8 cellular contexts compared by ENCODE assay signal in genomic region chr11:128691802-128692749, GRCh38. TPM values are rescaled to one million over a fixed set of nuclear protein-coding genes. Genes with fewer than 3 reads are reported as not detected.
DNase-seq lines count a peak whose midpoint lies in the region; ATAC-seq lines count a peak whose summit lies in the region.

No MANE protein-coding gene starts in this region.

- H3K36me3 ChIP-seq in iPS-20b (ENCODE audit: insufficient read depth, low read depth, low read length) = no peaks in the 10 kb centered on the region
- H3K36me3 ChIP-seq in stomach smooth muscle (ENCODE audit: control insufficient read depth in 2 of 2, insufficient read depth in 2 of 2, low read length in 2 of 2) = no peaks in the 10 kb centered on the region

- H3K4me3 ChIP-seq in iPS-20b (ENCODE audit: low read length) (peak overlapping the region; percentile 63), stomach smooth muscle (ENCODE audit: low read length in 2 of 2) (peak overlapping the region; percentile 53 to 74)

- H3K4me1 ChIP-seq in iPS-20b (ENCODE audit: insufficient read depth, low read length) = peaks cover 13% of the 10 kb centered on the region; the same call in 1 of the 2 replicates
- peaks cover 34% of the 10 kb centered on the region for H3K4me1 ChIP-seq in stomach smooth muscle (ENCODE audit: control insufficient read depth, insufficient read depth, low read length)

- peaks cover 33% of the 10 kb centered on the region for H3K4me1 Mint-ChIP-seq in T-helper 2 cell treated with Interferon-gamma antibody and Interleukin-4, amounts not matched to agents 5 μg/mL and 100 μg/mL, for 36 hours (ENCODE audit: low read depth)
- peaks cover 43% of the 10 kb centered on the region for H3K4me1 Mint-ChIP-seq in activated T-helper 2 cell treated with anti-CD3 and anti-CD28 coated beads, Interferon-gamma antibody, Interleukin-2, Interleukin-4, amounts not matched to agents 10 μg/mL and 5 μg/mL and 100 μg/mL, durations not matched to agents 14 hours and 24 hours and 36 hours (ENCODE audit: low read depth)

- H3K27me3 Mint-ChIP-seq in T-helper 2 cell treated with Interferon-gamma antibody and Interleukin-4, amounts not matched to agents 5 μg/mL and 100 μg/mL, for 36 hours (ENCODE audit: low read depth) = peaks cover 50% of the 10 kb centered on the region
- peaks cover 40% of the 10 kb centered on the region for H3K27me3 Mint-ChIP-seq in activated T-helper 2 cell treated with anti-CD3 and anti-CD28 coated beads, Interferon-gamma antibody, Interleukin-2, Interleukin-4, amounts not matched to agents 10 μg/mL and 5 μg/mL and 100 μg/mL, durations not matched to agents 14 hours and 24 hours and 36 hours (ENCODE audit: low read depth)

- H3K9me3 Mint-ChIP-seq in T-helper 2 cell treated with Interferon-gamma antibody and Interleukin-4, amounts not matched to agents 5 μg/mL and 100 μg/mL, for 36 hours = no peaks in the 10 kb centered on the region
- H3K9me3 Mint-ChIP-seq in activated T-helper 2 cell treated with anti-CD3 and anti-CD28 coated beads, Interferon-gamma antibody, Interleukin-2, Interleukin-4, amounts not matched to agents 10 μg/mL and 5 μg/mL and 100 μg/mL, durations not matched to agents 14 hours and 24 hours and 36 hours = no peaks in the 10 kb centered on the region

- intact Hi-C loops in activated T-helper 2 cell treated with anti-CD3 and anti-CD28 coated beads, Interferon-gamma antibody, Interleukin-2, Interleukin-4, amounts not matched to agents 10 μg/mL and 5 μg/mL and 100 μg/mL, durations not matched to agents 14 hours and 24 hours and 36 hours (cut with micrococcal nuclease) = loop anchor here (5.0 kb wide), 3 partner anchors 50 to 405 kb away; no protein-coding TSS in a partner anchor

- peaks cover 12% of the 10 kb centered on the region for H3K36me3 Mint-ChIP-seq in T-helper 2 cell treated with Interferon-gamma antibody and Interleukin-4, amounts not matched to agents 5 μg/mL and 100 μg/mL, for 36 hours (ENCODE audit: low read depth)
- H3K36me3 Mint-ChIP-seq in activated T-helper 2 cell treated with anti-CD3 and anti-CD28 coated beads, Interferon-gamma antibody, Interleukin-2, Interleukin-4, amounts not matched to agents 10 μg/mL and 5 μg/mL and 100 μg/mL, durations not matched to agents 14 hours and 24 hours and 36 hours (ENCODE audit: low read depth) = peaks cover 8% of the 10 kb centered on the region

- H3K27ac ChIP-seq in iPS-20b (ENCODE audit: low read length) = no peak overlapping the region
- no peak overlapping the region for H3K27ac ChIP-seq in stomach smooth muscle (ENCODE audit: low read length)

- H3K27me3 ChIP-seq in iPS-20b (ENCODE audit: insufficient read depth, low read length) (peaks cover 100% of the 10 kb centered on the region), stomach smooth muscle (ENCODE audit: control insufficient read depth in 1 of 2, insufficient read depth in 2 of 2, low read length in 2 of 2) (peaks cover 57 to 89% of the 10 kb centered on the region in 2 donors)

- H3K9ac ChIP-seq in iPS-20b (ENCODE audit: low read depth, low read length) (no peak overlapping the region), stomach smooth muscle (ENCODE audit: low read length in 2 of 2) (no peak overlapping the region)

- ATAC-seq in esophagus mucosa (no peak), HG02973 (IDR thresholded peaks at IDR 0.05; ENCODE audit: unreplicated experiment) (no peak)

- peak overlapping the region; percentile 77 for H3K27ac Mint-ChIP-seq in T-helper 2 cell treated with Interferon-gamma antibody and Interleukin-4, amounts not matched to agents 5 μg/mL and 100 μg/mL, for 36 hours
- H3K27ac Mint-ChIP-seq in activated T-helper 2 cell treated with anti-CD3 and anti-CD28 coated beads, Interferon-gamma antibody, Interleukin-2, Interleukin-4, amounts not matched to agents 10 μg/mL and 5 μg/mL and 100 μg/mL, durations not matched to agents 14 hours and 24 hours and 36 hours = no peak overlapping the region

- H3K4me3 Mint-ChIP-seq in T-helper 2 cell treated with Interferon-gamma antibody and Interleukin-4, amounts not matched to agents 5 μg/mL and 100 μg/mL, for 36 hours = peak overlapping the region; percentile 92
- H3K4me3 Mint-ChIP-seq in activated T-helper 2 cell treated with anti-CD3 and anti-CD28 coated beads, Interferon-gamma antibody, Interleukin-2, Interleukin-4, amounts not matched to agents 10 μg/mL and 5 μg/mL and 100 μg/mL, durations not matched to agents 14 hours and 24 hours and 36 hours (ENCODE audit: low read depth) = peak overlapping the region; percentile 80

- DNase-seq in T-helper 2 cell treated with Interferon-gamma antibody and Interleukin-4, amounts not matched to agents 5 μg/mL and 100 μg/mL, for 36 hours (ENCODE audit: low spot score) = no peak
- no peak for DNase-seq in T-helper 2 cell
- DNase-seq in activated T-helper 2 cell treated with anti-CD3 and anti-CD28 coated beads, Interferon-gamma antibody, Interleukin-2, Interleukin-4, amounts not matched to agents 10 μg/mL and 5 μg/mL and 100 μg/mL, durations not matched to agents 14 hours and 24 hours and 36 hours (ENCODE audit: low spot score) = no peak
- no peak for DNase-seq in NCI-H146 treated with DMSO at 0.1 percent for 48 hours (lab: John Stamatoyannopoulos, UW; ENCODE audit: unreplicated experiment)

- H3K9me3 ChIP-seq in iPS-20b (ENCODE audit: insufficient read depth, low read depth, low read length) (no peaks in the 10 kb centered on the region; the same call in 1 of the 2 replicates), stomach smooth muscle (ENCODE audit: control insufficient read depth in 2 of 2, low read length in 2 of 2) (no peaks in the 10 kb centered on the region)

RNA-seq across cellular contexts. Expression of gene FLI1, which starts 1.8 kb away (rescaled TPM):
- 38.1 and 38.3 TPM in 2 replicates for total RNA-seq in activated T-helper 2 cell treated with anti-CD3 and anti-CD28 coated beads, Interferon-gamma antibody, Interleukin-2, Interleukin-4, amounts not matched to agents 10 μg/mL and 5 μg/mL and 100 μg/mL, durations not matched to agents 14 hours and 24 hours and 36 hours
- total RNA-seq in esophagus mucosa = 2.1 TPM

Comparison
In these comparisons a context has a peak if more than half of its experiments do, and no peak if none do; other contexts are left out.
1. RNA of gene FLI1, which starts 1.8 kb away (total RNA-seq): 38.1 to 38.3 TPM in activated T-helper 2 cell treated with anti-CD3 and anti-CD28 coated beads, Interferon-gamma antibody, Interleukin-2, Interleukin-4, amounts not matched to agents 10 μg/mL and 5 μg/mL and 100 μg/mL, durations not matched to agents 14 hours and 24 hours and 36 hours; 2.1 TPM in esophagus mucosa (single experiment); every median in the first group is over 10 times any median in the second.